In genomic region chr1:24795236-24795635, GRCh38 we compare ENCODE assay signal across 30 cellular contexts. TPM values are rescaled to one million over a fixed set of nuclear protein-coding genes. Genes with fewer than 3 reads are reported as not detected.
DNase-seq lines count a peak whose midpoint lies in the region; ATAC-seq and TF ChIP-seq lines count a peak whose summit lies in the region.
"Had no signal": no experiment of that assay in that cellular context is flagged by ENCODE, and none has a peak within 500 bp of the region (broad histone marks: within the 10 kb centered on the region; RNA-seq: fewer than 3 reads in every experiment).

No MANE protein-coding gene starts in this region.

- peaks cover 15% of the 10 kb centered on the region for H3K36me3 Mint-ChIP-seq in osteocyte (ENCODE audit: unreplicated experiment)
- H3K36me3 Mint-ChIP-seq: natural killer cell had no signal

- H3K4me1 Mint-ChIP-seq in osteocyte (ENCODE audit: unreplicated experiment), result peaks cover 46% of the 10 kb centered on the region
- H3K4me1 Mint-ChIP-seq: natural killer cell had no signal

- H3K27me3 ChIP-seq in left ventricle myocardium inferior (ENCODE audit: low read depth), result no peaks in the 10 kb centered on the region
- H3K27me3 ChIP-seq in vagina, result no peaks in the 10 kb centered on the region
- H3K27me3 ChIP-seq: adrenal gland, dorsolateral prefrontal cortex, hepatocyte, left lung, right lobe of liver, upper lobe of right lung had no signal

- H3K27me3 Mint-ChIP-seq in osteocyte (ENCODE audit: unreplicated experiment), result no peaks in the 10 kb centered on the region
- H3K27me3 Mint-ChIP-seq: stimulated activated naive CD8-positive, alpha-beta T cell treated with anti-CD3 and anti-CD28 coated beads, Interleukin-15, Interleukin-2, amounts not matched to agents 100 ng/mL and 50 ng/mL, for 24 hours had no signal

- H3K4me1 ChIP-seq in left ventricle myocardium inferior, result peaks cover 61% of the 10 kb centered on the region
- peaks cover 39% of the 10 kb centered on the region for H3K4me1 ChIP-seq in vagina
- H3K4me1 ChIP-seq: parathyroid adenoma had no signal

- peak overlapping the region; percentile 74 for H3K27ac ChIP-seq in left ventricle myocardium inferior (replicated peaks)
- peak overlapping the region; percentile 73 for H3K27ac ChIP-seq in vagina
- H3K27ac ChIP-seq: left lung, parathyroid adenoma, upper lobe of right lung had no signal

- no peak overlapping the region for H3K4me3 ChIP-seq in left ventricle myocardium inferior
- no peak overlapping the region for H3K4me3 ChIP-seq in choroid plexus epithelial cell (ENCODE audit: low read depth, low read length)
- H3K4me3 ChIP-seq in vagina, result no peak overlapping the region
- H3K4me3 ChIP-seq: A549, adrenal gland, dorsolateral prefrontal cortex, GM12878, hepatocyte, left lung, right lobe of liver, upper lobe of right lung had no signal

- TF ChIP-seq CTCF in left ventricle myocardium inferior (IDR thresholded peaks at IDR 0.05; ENCODE audit: borderline replicate concordance), result no peak
- TF ChIP-seq CTCF in choroid plexus epithelial cell (conservative IDR thresholded peaks at IDR 0.05; ENCODE audit: low read depth, low read length), result no peak
- TF ChIP-seq CTCF in osteocyte (IDR thresholded peaks at IDR 0.05), result no peak
- TF ChIP-seq CTCF in vagina (IDR thresholded peaks at IDR 0.05), result no peak

- no peaks in the 10 kb centered on the region for H3K9me3 ChIP-seq in left ventricle myocardium inferior (replicated peaks)
- H3K9me3 ChIP-seq in vagina, result no peaks in the 10 kb centered on the region
- H3K9me3 ChIP-seq: A549, adrenal gland, left lung, right lobe of liver, upper lobe of right lung had no signal

- TF ChIP-seq POLR2A in vagina (IDR thresholded peaks at IDR 0.05), result no peak

- ATAC-seq in Right ventricle myocardium inferior, result no peak
- no peak for ATAC-seq in GM19351 (IDR thresholded peaks at IDR 0.05; ENCODE audit: unreplicated experiment)
- ATAC-seq: A549, GM12878, left lung, natural killer cell, SK-N-SH treated with all-trans-retinoic acid at 6 μM for 48 hours, upper lobe of right lung had no signal

- peaks cover 13% of the 10 kb centered on the region for H3K36me3 ChIP-seq in left ventricle myocardium inferior
- H3K36me3 ChIP-seq in vagina, result no peaks in the 10 kb centered on the region
- H3K36me3 ChIP-seq: adrenal gland, upper lobe of right lung had no signal

- peak overlapping the region; percentile 64 for H3K27ac Mint-ChIP-seq in osteocyte (ENCODE audit: unreplicated experiment)
- H3K27ac Mint-ChIP-seq: natural killer cell; stimulated activated naive CD8-positive, alpha-beta T cell treated with anti-CD3 and anti-CD28 coated beads, Interleukin-15, Interleukin-2, amounts not matched to agents 100 ng/mL and 50 ng/mL, for 24 hours had no signal

- intact Hi-C loops in left ventricle myocardium inferior (cut with micrococcal nuclease), result no loop called here
- intact Hi-C loops in Right ventricle myocardium inferior (cut with DNase I), result no loop called here
- intact Hi-C loops in vagina (cut with DNase I), result no loop called here

- no peaks in the 10 kb centered on the region for H3K9me3 Mint-ChIP-seq in osteocyte (ENCODE audit: unreplicated experiment)
- H3K9me3 Mint-ChIP-seq: natural killer cell; stimulated activated naive CD8-positive, alpha-beta T cell treated with anti-CD3 and anti-CD28 coated beads, Interleukin-15, Interleukin-2, amounts not matched to agents 100 ng/mL and 50 ng/mL, for 24 hours had no signal

- H3K4me3 Mint-ChIP-seq in osteocyte (ENCODE audit: unreplicated experiment), result no peak overlapping the region
- H3K4me3 Mint-ChIP-seq: natural killer cell; stimulated activated naive CD8-positive, alpha-beta T cell treated with anti-CD3 and anti-CD28 coated beads, Interleukin-15, Interleukin-2, amounts not matched to agents 100 ng/mL and 50 ng/mL, for 24 hours had no signal

- DNase-seq in left ventricle myocardium inferior (no peak), Right ventricle myocardium inferior (ENCODE audit: missing footprints) (no peak), choroid plexus epithelial cell (ENCODE audit: low read depth) (peak; percentile 56), osteocyte (ENCODE audit: extremely low spot score, unreplicated experiment) (no peak), vagina (ENCODE audit: extremely low spot score in 2 of 2) (no peak), NCI-H510A (lab: John Stamatoyannopoulos, UW) (no peak), NCI-H345 (lab: John Stamatoyannopoulos, UW) (no peak)
- DNase-seq: activated CD4-positive, alpha-beta T cell treated with anti-CD3 and anti-CD28 coated beads for 48 hours; activated naive CD4-positive, alpha-beta T cell; activated T-cell treated with anti-CD3 and anti-CD28 coated beads, Interleukin-2, amount 50 U/mL, for 48 hours; adrenal gland; caudate nucleus; COR-L47; DMS79 treated with DMSO at 0.1 percent for 48 hours; dorsolateral prefrontal cortex; left lung; midbrain; natural killer cell; NCI-H1092 treated with DMSO at 0.1 percent for 48 hours; NCI-H1930; right lobe of liver; stimulated activated CD4-positive, alpha-beta T cell treated with anti-CD3 and anti-CD28 coated beads, Interleukin-15, amount 100 ng/mL, for 24 hours; upper lobe of right lung had no signal

RNA-seq across cellular contexts. Expression of gene CLIC4, which starts 50.0 kb away (rescaled TPM):
- total RNA-seq in left ventricle myocardium inferior, result 325 TPM
- 406 TPM for total RNA-seq in Right ventricle myocardium inferior
- 369 and 370 TPM in 2 replicates for total RNA-seq in osteocyte
- total RNA-seq in vagina, result 164 TPM
